Comparison of ENCODE assay signal across 25 cellular contexts in genomic region chr18:39618265-39619003, GRCh38.
"Had no signal": no experiment of that assay in that cellular context is flagged by ENCODE, and none has a peak within 500 bp of the region (broad histone marks: within the 10 kb centered on the region; RNA-seq: fewer than 3 reads in every experiment).

No MANE protein-coding gene starts in this region.

- H3K4me1 Mint-ChIP-seq: naive B cell; stimulated activated naive B cell treated with anti-CD40 and anti-IgM and Interleukin-4, amounts not matched to agents 10 μg/mL and 1 μg/mL and 100 μg/mL, for 72 hours had no signal

- H3K4me2 ChIP-seq: smooth muscle cell had no signal

- H3K4me1 ChIP-seq: left lung, pancreas, psoas muscle, right lobe of liver, stomach, transverse colon, upper lobe of left lung, vagina had no signal

- H3K9me3 ChIP-seq: pancreas, psoas muscle, right lobe of liver, testis, thyroid gland, transverse colon, upper lobe of left lung, vagina had no signal

- H3K27ac ChIP-seq: left lung, pancreas, psoas muscle, right lobe of liver, stomach, testis, thyroid gland, transverse colon, upper lobe of left lung, vagina had no signal

- ATAC-seq: left colon; left lung; natural killer cell treated with Interleukin-12 subunit alpha and Interleukin-12 subunit beta and Interleukin-15 and Interleukin-18, amount 100 ng/mL, for 72 hours; pancreas; psoas muscle; stimulated activated naive B cell treated with anti-CD40 and anti-IgM and Interleukin-4, amounts not matched to agents 10 μg/mL and 1 μg/mL and 100 μg/mL, for 72 hours; stimulated activated naive CD8-positive, alpha-beta T cell treated with anti-CD3 and anti-CD28 coated beads, Interleukin-15, Interleukin-2, amounts not matched to agents 100 U/mL and 50 U/mL, for 24 hours had no signal

- H3K36me3 Mint-ChIP-seq: mesothelial cell of epicardium; naive B cell; natural killer cell treated with Interleukin-12 subunit alpha and Interleukin-12 subunit beta and Interleukin-15 and Interleukin-18, amount 100 ng/mL, for 72 hours; stimulated activated naive B cell treated with anti-CD40 and anti-IgM and Interleukin-4, amounts not matched to agents 10 μg/mL and 1 μg/mL and 100 μg/mL, for 72 hours had no signal

- H3K4me3 ChIP-seq: left lung, lung, pancreas, psoas muscle, right lobe of liver, smooth muscle cell, stomach, thyroid gland, transverse colon, upper lobe of left lung, vagina had no signal

- H3K36me3 ChIP-seq: left lung, pancreas, right lobe of liver, stomach, thyroid gland, transverse colon, upper lobe of left lung, vagina had no signal

- H3K4me3 Mint-ChIP-seq: mesothelial cell of epicardium; naive B cell; natural killer cell treated with Interleukin-12 subunit alpha and Interleukin-12 subunit beta and Interleukin-15 and Interleukin-18, amount 100 ng/mL, for 72 hours; stimulated activated naive B cell treated with anti-CD40 and anti-IgM and Interleukin-4, amounts not matched to agents 10 μg/mL and 1 μg/mL and 100 μg/mL, for 72 hours had no signal

- H3K27me3 ChIP-seq: left lung, pancreas, right lobe of liver, stomach, testis, thyroid gland, transverse colon, upper lobe of left lung, vagina had no signal

- H3K27me3 Mint-ChIP-seq: naive B cell; natural killer cell treated with Interleukin-12 subunit alpha and Interleukin-12 subunit beta and Interleukin-15 and Interleukin-18, amount 100 ng/mL, for 72 hours; stimulated activated naive B cell treated with anti-CD40 and anti-IgM and Interleukin-4, amounts not matched to agents 10 μg/mL and 1 μg/mL and 100 μg/mL, for 72 hours had no signal

- DNase-seq: hippocampal formation; left colon; mesendoderm; naive B cell; nucleus accumbens; psoas muscle; stimulated activated CD4-positive, alpha-beta T cell treated with anti-CD3 and anti-CD28 coated beads, Interleukin-12 subunit alpha, Interleukin-12 subunit beta, amount 100 ng/mL, for 4 hours; stimulated activated CD4-positive, alpha-beta T cell treated with anti-CD3 and anti-CD28 coated beads, Interleukin-15, amount 100 ng/mL, for 24 hours; stimulated activated CD4-positive, alpha-beta T cell treated with anti-CD3 and anti-CD28 coated beads, Interleukin-2, amount 100 ng/mL, for 24 hours; stimulated activated CD4-positive, alpha-beta T cell treated with anti-CD3 and anti-CD28 coated beads, Interleukin-4, amount 100 ng/mL, for 1 hour; stimulated activated naive B cell treated with anti-CD40 and anti-IgM and Interleukin-4, amounts not matched to agents 10 μg/mL and 1 μg/mL and 100 μg/mL, for 72 hours; stimulated activated naive CD8-positive, alpha-beta T cell treated with anti-CD3 and anti-CD28 coated beads, Interleukin-15, Interleukin-2, amounts not matched to agents 100 U/mL and 50 U/mL, for 24 hours; stomach; thyroid gland; transverse colon had no signal

- H3K27ac Mint-ChIP-seq: mesothelial cell of epicardium; naive B cell; natural killer cell treated with Interleukin-12 subunit alpha and Interleukin-12 subunit beta and Interleukin-15 and Interleukin-18, amount 100 ng/mL, for 72 hours; stimulated activated naive B cell treated with anti-CD40 and anti-IgM and Interleukin-4, amounts not matched to agents 10 μg/mL and 1 μg/mL and 100 μg/mL, for 72 hours had no signal
